In the genomic region with DNA sequence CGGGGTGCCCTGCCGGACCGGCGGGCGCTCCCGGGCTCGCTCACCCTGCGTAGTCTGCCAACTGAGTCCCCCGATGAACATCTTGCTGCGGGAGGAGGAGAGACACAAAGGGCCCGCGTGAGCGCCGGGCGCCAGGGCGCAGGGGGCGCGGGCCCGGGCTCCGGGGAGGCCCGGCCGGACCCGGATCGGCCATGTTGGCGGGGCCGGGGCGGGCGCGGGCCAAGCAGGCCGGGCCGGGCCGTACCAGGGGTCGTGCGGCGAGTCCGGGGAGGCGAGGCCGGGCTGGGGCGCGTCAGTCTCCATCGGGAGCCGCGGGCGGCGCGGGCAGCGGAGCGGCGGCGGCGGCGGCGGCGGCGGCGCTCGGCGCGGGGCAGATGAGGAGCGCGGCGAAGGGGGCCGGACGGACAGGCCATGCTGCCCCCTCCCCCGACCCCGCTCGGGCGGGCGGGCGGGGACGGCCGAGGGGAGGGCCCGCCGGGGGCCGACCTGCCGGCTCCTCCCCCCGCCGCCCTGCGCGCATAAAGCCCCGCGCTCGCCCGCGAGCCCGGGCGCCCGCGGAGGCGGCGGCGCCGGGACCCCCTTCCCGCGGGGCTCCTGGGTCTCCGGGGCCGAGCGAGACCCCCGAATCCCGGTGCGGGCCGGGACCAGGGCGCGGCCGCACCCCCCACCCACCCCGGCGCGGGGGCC, we compare ENCODE assay signal across 7 cellular contexts. TPM values are rescaled to one million over a fixed set of nuclear protein-coding genes. Genes with fewer than 3 reads are reported as not detected.
DNase-seq lines count a peak whose midpoint lies in the region; ATAC-seq and TF ChIP-seq lines count a peak whose summit lies in the region.

Gene MSI1 (minus strand): TSS at position 376 of the 687 bp plus-strand sequence. CDS start 73 bp downstream, at position 303.

- H3K27ac Mint-ChIP-seq in activated B cell treated with CpG ODN at 0.5 μM for 24 hours: no peak within 1 kb of the TSS

- H3K36me3 ChIP-seq in HEK293 (ENCODE audit: control insufficient read depth in 2 of 2, insufficient read depth in 1 of 2, low read length in 2 of 2) (peaks cover 0 to 34% of the 10 kb centered on the region in 2 experiments; a peak in 2 of 3 replicates), hepatocyte (replicated peaks; ENCODE audit: insufficient read depth, low read depth) (no peaks in the 10 kb centered on the region)

- POLR2A ChIA-PET in HEK293 (lab: Yijun Ruan, JAX): interaction anchor here (0.6 to 2.1 kb wide), 3 partner anchors 8 to 69 kb away, joined by 3 to 8 read pairs (median 4); partner anchors contain the start of gene COX6A1
- POLR2A ChIA-PET in activated B cell treated with CpG ODN at 0.5 μM for 24 hours (lab: Charles Lee): no interaction called here

- DNase-seq in activated B cell treated with CpG ODN at 0.5 μM for 24 hours (peak; percentile 30), hepatocyte (ENCODE audit: low spot score) (peak; percentile 45), skeletal muscle cell (ENCODE audit: low read depth) (no peak)

- H3K79me2 ChIP-seq in hepatocyte: peaks cover 8% of the 10 kb centered on the region

- H3K9me3 ChIP-seq in HEK293 (ENCODE audit: control insufficient read depth, insufficient read depth, low read depth, low read length) (no peaks in the 10 kb centered on the region), hepatocyte (ENCODE audit: low read depth) (no peaks in the 10 kb centered on the region)

- intact Hi-C loops in activated B cell treated with CpG ODN at 0.5 μM for 24 hours (cut with micrococcal nuclease): no loop called here

- no peaks in the 10 kb centered on the region for H3K36me3 Mint-ChIP-seq in activated B cell treated with CpG ODN at 0.5 μM for 24 hours (ENCODE audit: low read depth)

- WGBS in hepatocyte (ENCODE audit: low lambda C conversion rate, missing lambda C conversion rate): 0% methylated on average over 5 of the region's 108 CpGs

- TF ChIP-seq CTCF in HEK293 (tag by site-specific recombination; IDR thresholded peaks at IDR 0.05) (no peak), activated B cell treated with CpG ODN at 0.5 μM for 24 hours (IDR thresholded peaks at IDR 0.05) (no peak), hepatocyte (IDR thresholded peaks at IDR 0.05; ENCODE audit: poor library complexity) (no peak)

- H3K4me2 ChIP-seq in hepatocyte: peak within 1 kb of the TSS; percentile 98

- peak within 1 kb of the TSS; percentile 61 for H3K4me3 ChIP-seq in HEK293 (ENCODE audit: low read depth, low read length)
- peak within 1 kb of the TSS; percentile 93 for H3K4me3 ChIP-seq in hepatocyte
- peak within 1 kb of the TSS; percentile 44 for H3K4me3 ChIP-seq in skeletal muscle cell (ENCODE audit: low read depth, low read length)

- H3K9me2 ChIP-seq in hepatocyte (replicated peaks; ENCODE audit: insufficient read depth): no peaks in the 10 kb centered on the region

- peak within 1 kb of the TSS; percentile 78; the same call in 1 of the 2 replicates for H3K27ac ChIP-seq in HEK293 (ENCODE audit: extremely low read depth, low read depth, low read length)
- H3K27ac ChIP-seq in hepatocyte: no peak within 1 kb of the TSS

- H3K4me1 ChIP-seq in HEK293 (ENCODE audit: control insufficient read depth, insufficient read depth, low read length) (0 out of 2 replicates have a peak, but pooled peaks cover 2% of the 10 kb centered on the region), hepatocyte (ENCODE audit: insufficient read depth) (peaks cover 27% of the 10 kb centered on the region)

- CTCF ChIA-PET in HEK293 (lab: Yijun Ruan, JAX) (interaction anchor here (0.6 to 5.0 kb wide), 3 partner anchors 13 to 807 kb away, joined by 3 to 66 read pairs (median 4); no protein-coding TSS in a partner anchor), activated B cell treated with CpG ODN at 0.5 μM for 24 hours (lab: Charles Lee) (no interaction called here)

- peaks cover 29% of the 10 kb centered on the region for H3K27me3 ChIP-seq in hepatocyte

- peak within 1 kb of the TSS; percentile 74 for H2AFZ ChIP-seq in hepatocyte

- H3K27me3 Mint-ChIP-seq in activated B cell treated with CpG ODN at 0.5 μM for 24 hours: peaks cover 73% of the 10 kb centered on the region

- ATAC-seq in activated B cell treated with CpG ODN at 0.5 μM for 24 hours (ENCODE audit: low read depth): no peak
- ATAC-seq in HG02870 (IDR thresholded peaks at IDR 0.05; ENCODE audit: unreplicated experiment): no peak
- no peak for ATAC-seq in GM21381 (IDR thresholded peaks at IDR 0.05; ENCODE audit: unreplicated experiment)
- ATAC-seq in GM18498 (IDR thresholded peaks at IDR 0.05; ENCODE audit: unreplicated experiment): no peak

- H3K4me3 Mint-ChIP-seq in activated B cell treated with CpG ODN at 0.5 μM for 24 hours: peak within 1 kb of the TSS; percentile 70

- no peaks in the 10 kb centered on the region for H3K9me3 Mint-ChIP-seq in activated B cell treated with CpG ODN at 0.5 μM for 24 hours

- H4K20me1 ChIP-seq in hepatocyte (ENCODE audit: insufficient read depth, poor library complexity, severe bottlenecking): no peaks in the 10 kb centered on the region

- peaks cover 17% of the 10 kb centered on the region for H3K4me1 Mint-ChIP-seq in activated B cell treated with CpG ODN at 0.5 μM for 24 hours

TF ChIP-seq in HEK293, 187 proteins besides CTCF, POLR2A, EP300 and RAD21:
- TF ChIP-seq ZNF146 (tag by site-specific recombination; IDR thresholded peaks at IDR 0.05) (no peak), ZBTB8A (tag by site-specific recombination; IDR thresholded peaks at IDR 0.05) (peak; percentile 36; the same call in 1 of the 2 replicates)

RNA-seq across cellular contexts. Expression of gene MSI1, which starts in this region (rescaled TPM):
- total RNA-seq in activated B cell treated with CpG ODN at 0.5 μM for 24 hours (not detected in 2 replicates), hepatocyte (2.2 and 9.3 TPM in 2 replicates)
- 4.4 and 5.6 TPM in 2 replicates for polyA plus RNA-seq in hepatocyte

Comparison
In these comparisons a context has a peak if more than half of its experiments do, and no peak if none do; other contexts are left out.
1. Peak in DNase-seq in activated B cell treated with CpG ODN at 0.5 μM for 24 hours; RNA of the gene not detected or under 1 TPM.